In genomic region chr10:104819731-104820130, GRCh38 we compare ENCODE assay signal across 13 cellular contexts.
A peak's percentile ranks its signal among the peaks of the same experiment; 100 is the strongest.
DNase-seq lines count a peak whose midpoint lies in the region; TF ChIP-seq lines count a peak whose summit lies in the region.
"Had no signal": no experiment of that assay in that cellular context is flagged by ENCODE, and none has a peak within 500 bp of the region (broad histone marks: within the 10 kb centered on the region; RNA-seq: fewer than 3 reads in every experiment).

No MANE protein-coding gene starts in this region.

- no peaks in the 10 kb centered on the region for H3K27me3 ChIP-seq in transverse colon

- no peak for TF ChIP-seq EP300 in transverse colon (IDR thresholded peaks at IDR 0.05; ENCODE audit: low read depth)

- H3K4me1 ChIP-seq in transverse colon = no peaks in the 10 kb centered on the region
- H3K4me1 ChIP-seq: HAP-1 had no signal

- no peaks in the 10 kb centered on the region for H3K36me3 ChIP-seq in transverse colon
- H3K36me3 ChIP-seq: HAP-1 had no signal

- TF ChIP-seq POLR2A in transverse colon (IDR thresholded peaks at IDR 0.05) = no peak

- no peak overlapping the region for H3K4me3 ChIP-seq in transverse colon
- H3K4me3 ChIP-seq: GM12878, HAP-1 had no signal

- H3K27ac ChIP-seq in transverse colon = no peak overlapping the region

- in situ Hi-C loops in transverse colon (cut with MboI; ENCODE audit: low pct_ligation_motif_present in 1 of 4, low pct_unique_long_range_greater_than_20kb in 1 of 4, low sequenced_read_pairs in 3 of 4) = no loop called here

- WGBS in transverse colon (ENCODE audit: low coverage in 1 of 2), 2 donors = 65 to 70% methylated on average over 2 of the region's 2 CpGs

- no peaks in the 10 kb centered on the region for H3K9me3 ChIP-seq in transverse colon
- H3K9me3 ChIP-seq: HAP-1 had no signal

- intact Hi-C loops in transverse colon (cut with DNase I; ENCODE audit: low total_unique reads) = no loop called here

- TF ChIP-seq CTCF in transverse colon (IDR thresholded peaks at IDR 0.05) = no peak

- DNase-seq in H4 (ENCODE audit: low spot score) (peak; percentile 3), M059J (ENCODE audit: low read depth) (peak; percentile 3), myocyte (ENCODE audit: low read depth) (peak; percentile 1), transverse colon (no peak), NCI-H524 treated with DMSO at 0.1 percent for 48 hours (lab: John Stamatoyannopoulos, UW) (no peak)
- no peak for DNase-seq in activated CD8-positive, alpha-beta memory T cell treated with anti-CD3 and anti-CD28 coated beads, Interleukin-2, amount 50 U/mL, for 48 hours
- no peak for DNase-seq in activated CD4-positive, alpha-beta T cell treated with anti-CD3 and anti-CD28 coated beads, Interleukin-2, amount 50 U/mL, for 4 hours
- DNase-seq: C1 segment of cervical spinal cord; CD4-positive, alpha-beta memory T cell; DMS79; GOT3 had no signal

Comparison
In these comparisons a context has a peak if more than half of its experiments do, and no peak if none do; other contexts are left out.
1. DNase-seq: peak in H4 (single experiment), M059J (single experiment) and myocyte (single experiment); none in transverse colon (single experiment), activated CD8-positive, alpha-beta memory T cell treated with anti-CD3 and anti-CD28 coated beads, Interleukin-2, amount 50 U/mL, for 48 hours (single experiment), activated CD4-positive, alpha-beta T cell treated with anti-CD3 and anti-CD28 coated beads, Interleukin-2, amount 50 U/mL, for 4 hours (0 of 2) and NCI-H524 treated with DMSO at 0.1 percent for 48 hours (single experiment).